1 cellular context compared by ENCODE assay signal in the genomic region with DNA sequence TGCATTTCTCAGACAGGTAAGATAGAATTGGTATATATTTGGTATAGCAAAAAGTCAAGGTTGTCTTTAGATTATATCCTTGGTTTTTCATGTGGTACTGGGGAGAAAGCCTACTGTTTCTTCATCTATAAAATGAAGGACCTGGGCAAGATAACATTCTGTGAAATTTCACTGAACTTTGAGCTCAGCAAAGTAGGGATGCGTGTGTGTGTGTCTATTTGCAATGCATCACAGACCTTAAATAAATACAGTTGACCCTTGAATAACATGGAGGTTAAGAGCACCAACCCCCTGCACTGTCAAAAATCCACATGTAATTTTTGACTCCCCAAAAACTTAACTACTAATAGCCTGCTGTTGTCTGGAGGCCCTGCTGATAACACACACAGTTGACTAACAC.
A peak's percentile ranks its signal among the peaks of the same experiment; 100 is the strongest.
TF ChIP-seq lines count a peak whose summit lies in the region.

No MANE protein-coding gene starts in this region.

TF ChIP-seq in HepG2, 621 proteins besides CTCF, POLR2A, EP300 and RAD21 (continued from another document and continues in another):
- TF ChIP-seq GRHL1 (CRISPR knock-in tag; conservative IDR thresholded peaks at IDR 0.05) (no peak), ZNF570 (CRISPR knock-in tag; IDR thresholded peaks at IDR 0.05; ENCODE audit: borderline replicate concordance) (no peak), DPF2 (CRISPR knock-in tag; IDR thresholded peaks at IDR 0.05; ENCODE audit: borderline replicate concordance, low read depth) (no peak), SRSF4 (IDR thresholded peaks at IDR 0.05; ENCODE audit: low read depth, low read length, poor library complexity, severe bottlenecking) (no peak), POGZ (CRISPR knock-in tag; IDR thresholded peaks at IDR 0.05) (peak; percentile 40; the same call in 1 of the 2 replicates), ZIK1 (CRISPR knock-in tag; IDR thresholded peaks at IDR 0.05; ENCODE audit: borderline replicate concordance, low read depth) (no peak), SRY (CRISPR knock-in tag; IDR thresholded peaks at IDR 0.05) (no peak), ZBTB33 (CRISPR knock-in tag; IDR thresholded peaks at IDR 0.05) (no peak), ATF7 (IDR thresholded peaks at IDR 0.05) (no peak), ATF7 (CRISPR knock-in tag; IDR thresholded peaks at IDR 0.05) (no peak), NCOR1 (IDR thresholded peaks at IDR 0.05; ENCODE audit: borderline replicate concordance, low read length) (peak; percentile 23; the same call in 1 of the 2 replicates), MTERF4 (CRISPR knock-in tag; IDR thresholded peaks at IDR 0.05) (no peak), PHB2 (IDR thresholded peaks at IDR 0.05; ENCODE audit: partially characterized antibody) (no peak), BRCA1 (CRISPR knock-in tag; IDR thresholded peaks at IDR 0.05) (no peak), SNAI1 (CRISPR knock-in tag; IDR thresholded peaks at IDR 0.05; ENCODE audit: borderline replicate concordance) (no peak), NPAS2 (CRISPR knock-in tag; IDR thresholded peaks at IDR 0.05; ENCODE audit: borderline replicate concordance) (no peak), FOXJ3 (CRISPR knock-in tag; IDR thresholded peaks at IDR 0.05; ENCODE audit: borderline replicate concordance) (peak; percentile 30; the same call in 1 of the 2 replicates), TCF7L2 (IDR thresholded peaks at IDR 0.05; ENCODE audit: low read depth, low read length) (no peak), SRSF9 (IDR thresholded peaks at IDR 0.05; ENCODE audit: borderline replicate concordance, insufficient read depth, low read depth, low read length, poor library complexity, severe bottlenecking) (no peak), ZNF704 (CRISPR knock-in tag; IDR thresholded peaks at IDR 0.05; ENCODE audit: borderline replicate concordance) (no peak), NFIB (CRISPR knock-in tag; IDR thresholded peaks at IDR 0.05; ENCODE audit: borderline replicate concordance) (no peak), ZNF646 (CRISPR knock-in tag; IDR thresholded peaks at IDR 0.05) (no peak), MLX (CRISPR knock-in tag; IDR thresholded peaks at IDR 0.05) (no peak), ZNF724P (CRISPR knock-in tag; IDR thresholded peaks at IDR 0.05; ENCODE audit: borderline replicate concordance) (no peak), ZNF230 (CRISPR knock-in tag; IDR thresholded peaks at IDR 0.05) (no peak), ZNF670 (CRISPR knock-in tag; IDR thresholded peaks at IDR 0.05; ENCODE audit: borderline replicate concordance) (no peak), FOXP4 (CRISPR knock-in tag; IDR thresholded peaks at IDR 0.05) (peak; percentile 49), SP4 (CRISPR knock-in tag; IDR thresholded peaks at IDR 0.05) (no peak), PPARG (CRISPR knock-in tag; conservative IDR thresholded peaks at IDR 0.05) (no peak), GATA4 (IDR thresholded peaks at IDR 0.05; ENCODE audit: borderline replicate concordance, low read depth) (no peak), ZNF775 (CRISPR knock-in tag; IDR thresholded peaks at IDR 0.05; ENCODE audit: borderline replicate concordance) (no peak), ZNF329 (CRISPR knock-in tag; IDR thresholded peaks at IDR 0.05; ENCODE audit: low read depth) (no peak), XRCC5 (optimal IDR thresholded peaks at IDR 0.05; ENCODE audit: low read length) (no peak), ZNF160 (CRISPR knock-in tag; IDR thresholded peaks at IDR 0.05) (no peak)
- TF ChIP-seq, protein P1, sequence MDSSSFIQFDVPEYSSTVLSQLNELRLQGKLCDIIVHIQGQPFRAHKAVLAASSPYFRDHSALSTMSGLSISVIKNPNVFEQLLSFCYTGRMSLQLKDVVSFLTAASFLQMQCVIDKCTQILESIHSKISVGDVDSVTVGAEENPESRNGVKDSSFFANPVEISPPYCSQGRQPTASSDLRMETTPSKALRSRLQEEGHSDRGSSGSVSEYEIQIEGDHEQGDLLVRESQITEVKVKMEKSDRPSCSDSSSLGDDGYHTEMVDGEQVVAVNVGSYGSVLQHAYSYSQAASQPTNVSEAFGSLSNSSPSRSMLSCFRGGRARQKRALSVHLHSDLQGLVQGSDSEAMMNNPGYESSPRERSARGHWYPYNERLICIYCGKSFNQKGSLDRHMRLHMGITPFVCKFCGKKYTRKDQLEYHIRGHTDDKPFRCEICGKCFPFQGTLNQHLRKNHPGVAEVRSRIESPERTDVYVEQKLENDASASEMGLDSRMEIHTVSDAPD (CRISPR knock-in tag; IDR thresholded peaks at IDR 0.05), result no peak
- TF ChIP-seq, protein P2, sequence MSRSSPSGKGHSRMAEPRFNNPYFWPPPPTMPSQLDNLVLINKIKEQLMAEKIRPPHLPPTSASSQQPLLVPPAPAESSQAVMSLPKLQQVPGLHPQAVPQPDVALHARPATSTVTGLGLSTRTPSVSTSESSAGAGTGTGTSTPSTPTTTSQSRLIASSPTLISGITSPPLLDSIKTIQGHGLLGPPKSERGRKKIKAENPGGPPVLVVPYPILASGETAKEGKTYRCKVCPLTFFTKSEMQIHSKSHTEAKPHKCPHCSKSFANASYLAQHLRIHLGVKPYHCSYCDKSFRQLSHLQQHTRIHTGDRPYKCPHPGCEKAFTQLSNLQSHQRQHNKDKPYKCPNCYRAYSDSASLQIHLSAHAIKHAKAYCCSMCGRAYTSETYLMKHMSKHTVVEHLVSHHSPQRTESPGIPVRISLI (CRISPR knock-in tag; IDR thresholded peaks at IDR 0.05; ENCODE audit: borderline replicate concordance), result no peak
- TF ChIP-seq, protein P3, sequence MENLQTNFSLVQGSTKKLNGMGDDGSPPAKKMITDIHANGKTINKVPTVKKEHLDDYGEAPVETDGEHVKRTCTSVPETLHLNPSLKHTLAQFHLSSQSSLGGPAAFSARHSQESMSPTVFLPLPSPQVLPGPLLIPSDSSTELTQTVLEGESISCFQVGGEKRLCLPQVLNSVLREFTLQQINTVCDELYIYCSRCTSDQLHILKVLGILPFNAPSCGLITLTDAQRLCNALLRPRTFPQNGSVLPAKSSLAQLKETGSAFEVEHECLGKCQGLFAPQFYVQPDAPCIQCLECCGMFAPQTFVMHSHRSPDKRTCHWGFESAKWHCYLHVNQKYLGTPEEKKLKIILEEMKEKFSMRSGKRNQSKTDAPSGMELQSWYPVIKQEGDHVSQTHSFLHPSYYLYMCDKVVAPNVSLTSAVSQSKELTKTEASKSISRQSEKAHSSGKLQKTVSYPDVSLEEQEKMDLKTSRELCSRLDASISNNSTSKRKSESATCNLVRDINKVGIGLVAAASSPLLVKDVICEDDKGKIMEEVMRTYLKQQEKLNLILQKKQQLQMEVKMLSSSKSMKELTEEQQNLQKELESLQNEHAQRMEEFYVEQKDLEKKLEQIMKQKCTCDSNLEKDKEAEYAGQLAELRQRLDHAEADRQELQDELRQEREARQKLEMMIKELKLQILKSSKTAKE (CRISPR knock-in tag; IDR thresholded peaks at IDR 0.05; ENCODE audit: borderline replicate concordance), result no peak
